In the genomic region with DNA sequence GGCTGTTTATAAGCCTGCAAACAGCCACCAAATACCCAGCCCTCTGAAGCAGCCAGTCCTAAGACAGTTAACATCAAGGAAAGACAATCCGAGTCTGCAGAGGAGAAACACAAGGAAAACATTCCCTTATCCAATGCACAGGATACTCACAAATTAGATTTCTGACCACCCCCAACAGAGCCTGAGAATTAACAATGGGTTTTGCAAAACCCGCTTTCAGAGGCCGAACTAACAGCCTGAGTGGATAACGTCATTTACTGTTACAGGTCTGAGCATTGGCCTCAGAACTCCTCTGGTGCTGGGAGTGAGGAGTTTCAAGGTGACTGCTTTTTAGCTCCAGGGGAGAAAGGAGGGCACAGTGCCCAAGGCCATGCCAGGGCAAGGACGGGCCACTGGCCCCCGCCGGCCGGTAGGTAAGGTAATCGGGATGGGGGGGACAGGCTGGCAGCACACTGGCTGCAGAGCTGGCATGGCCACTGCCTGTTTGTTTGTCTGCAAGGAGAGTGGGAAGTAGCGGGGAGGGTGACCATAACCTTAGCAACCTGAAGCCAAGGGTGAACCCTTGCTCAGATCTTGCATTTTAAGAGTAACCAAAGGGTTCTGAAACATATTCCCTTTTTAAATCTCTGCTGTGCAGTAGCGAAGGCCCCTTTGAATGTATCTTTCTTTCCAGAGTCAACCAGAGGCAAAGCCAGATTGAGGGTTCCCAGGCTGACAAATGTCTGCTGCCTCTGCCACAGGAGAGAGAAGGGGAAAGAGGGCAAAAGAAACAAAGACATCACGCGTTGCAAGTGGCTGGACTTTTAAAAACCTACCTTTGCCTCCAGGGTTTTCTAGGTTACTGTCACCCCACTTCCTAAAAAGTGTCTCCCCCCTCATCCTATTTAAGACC, we compare ENCODE assay signal across 8 cellular contexts. TPM values are rescaled to one million over a fixed set of nuclear protein-coding genes. Genes with fewer than 3 reads are reported as not detected.
DNase-seq lines count a peak whose midpoint lies in the region; ATAC-seq and TF ChIP-seq lines count a peak whose summit lies in the region.

No MANE protein-coding gene starts in this region.

- H2AFZ ChIP-seq in fibroblast of lung (ENCODE audit: low read length): no peak overlapping the region

- 20% methylated on average over 13 of the region's 13 CpGs for WGBS in prostate gland

- TF ChIP-seq POLR2A in prostate gland (IDR thresholded peaks at IDR 0.05): peak; percentile 7

- peak overlapping the region; percentile 58 for H3K4me2 ChIP-seq in fibroblast of lung (ENCODE audit: extremely low read depth, insufficient read depth, low read length)

- intact Hi-C loops in prostate gland (cut with DNase I): no loop called here

- peaks cover 15% of the 10 kb centered on the region for H3K36me3 ChIP-seq in HAP-1 (replicated peaks)
- H3K36me3 ChIP-seq in fibroblast of lung (ENCODE audit: control insufficient read depth, insufficient read depth, low read length): no peaks in the 10 kb centered on the region
- H3K36me3 ChIP-seq in prostate gland: no peaks in the 10 kb centered on the region

- H3K4me1 ChIP-seq in HAP-1: peaks cover 88% of the 10 kb centered on the region
- peaks cover 57% of the 10 kb centered on the region for H3K4me1 ChIP-seq in fibroblast of lung (ENCODE audit: control insufficient read depth, extremely low read depth, insufficient read depth, low read length)
- peaks cover 48% of the 10 kb centered on the region for H3K4me1 ChIP-seq in prostate gland (replicated peaks)

- H4K20me1 ChIP-seq in fibroblast of lung (ENCODE audit: control insufficient read depth, extremely low read depth, insufficient read depth, low read length): no peaks in the 10 kb centered on the region

- H3K27ac ChIP-seq in RWPE1: peak overlapping the region; percentile 97
- H3K27ac ChIP-seq in fibroblast of lung (ENCODE audit: insufficient read depth, low read length): peak overlapping the region; percentile 30
- peak overlapping the region; percentile 99 for H3K27ac ChIP-seq in prostate gland

- H3K4me3 ChIP-seq in HAP-1 (peak overlapping the region; percentile 14), fibroblast of lung (replicated peaks in 1 of 4; ENCODE audit: control extremely low read depth in 1 of 4, insufficient read depth in 1 of 4, low read depth in 3 of 4, low read length in 4 of 4) (peak overlapping the region in 2 of 4 experiments; percentile 27 to 78), prostate gland (peak overlapping the region in 1 of 2 donors; percentile 15)

- H3K27me3 ChIP-seq in HAP-1 (ENCODE audit: low read depth) (no peaks in the 10 kb centered on the region), fibroblast of lung (ENCODE audit: control insufficient read depth, insufficient read depth, low read length) (no peaks in the 10 kb centered on the region), prostate gland (replicated peaks; ENCODE audit: insufficient read depth) (no peaks in the 10 kb centered on the region)

- POLR2A ChIA-PET in RWPE1 (lab: Yijun Ruan, JAX; ENCODE audit: low non-redundant PET) (interaction anchor here (1.2 kb wide), 1 partner anchor 29 kb away, joined by 3 read pairs; no protein-coding TSS in a partner anchor), HEK293T (lab: Yijun Ruan, JAX) (interaction anchor here (2.2 kb wide), 1 partner anchor 9 kb away, joined by 7 read pairs; no protein-coding TSS in a partner anchor)

- peaks cover 67% of the 10 kb centered on the region for H3K79me2 ChIP-seq in fibroblast of lung (ENCODE audit: control insufficient read depth, insufficient read depth, low read length)

- CTCF ChIA-PET in RWPE1 (lab: Yijun Ruan, JAX) (interaction anchor here (0.6 to 2.6 kb wide), 6 partner anchors 14 to 1170 kb away, joined by 3 to 13 read pairs (median 3); no protein-coding TSS in a partner anchor), HEK293T (lab: Yijun Ruan, JAX) (interaction anchor here (0.6 kb wide), 1 partner anchor 12 kb away, joined by 4 read pairs; no protein-coding TSS in a partner anchor)

- in situ Hi-C loops in HAP-1 (cut with MboI; ENCODE audit: low sequenced_read_pairs): no loop called here
- in situ Hi-C loops in KBM-7 (cut with MboI; ENCODE audit: low pct_unique_long_range_greater_than_20kb, low sequenced_read_pairs): no loop called here

- no peak for TF ChIP-seq CTCF in RWPE1 (conservative IDR thresholded peaks at IDR 0.05; ENCODE audit: low read depth)
- TF ChIP-seq CTCF in fibroblast of lung (conservative IDR thresholded peaks at IDR 0.05 in 1 of 2, IDR thresholded peaks at IDR 0.05 in 1 of 2; ENCODE audit: low read depth in 1 of 2, low read length in 2 of 2): no peak
- no peak for TF ChIP-seq CTCF in prostate gland (IDR thresholded peaks at IDR 0.05)

- H3K9ac ChIP-seq in fibroblast of lung (ENCODE audit: insufficient read depth, low read length): no peak overlapping the region

- no peak for ATAC-seq in HG03521 (IDR thresholded peaks at IDR 0.05; ENCODE audit: unreplicated experiment)

- H3K9me3 ChIP-seq in HAP-1: no peaks in the 10 kb centered on the region
- no peaks in the 10 kb centered on the region for H3K9me3 ChIP-seq in fibroblast of lung (ENCODE audit: control insufficient read depth, insufficient read depth, low read depth, low read length)
- H3K9me3 ChIP-seq in prostate gland: no peaks in the 10 kb centered on the region

- peak; percentile 46 to 50 for DNase-seq in HAP-1 (ENCODE audit: low spot score in 2 of 2)
- DNase-seq in RWPE1 (ENCODE audit: low spot score): no peak
- DNase-seq in fibroblast of lung (ENCODE audit: low read depth in 2 of 2): peak in 1 of 2 donors; percentile 70
- DNase-seq in prostate gland (ENCODE audit: low spot score): no peak
- DNase-seq in KBM-7: no peak
- DNase-seq in foreskin melanocyte: no peak
- no peak for DNase-seq in HEK293T (ENCODE audit: extremely low spot score)

TF ChIP-seq in HEK293T, 16 proteins besides CTCF, POLR2A, EP300 and RAD21:
- TF ChIP-seq HDGF (IDR thresholded peaks at IDR 0.05; ENCODE audit: borderline replicate concordance) (no peak), SUZ12 (IDR thresholded peaks at IDR 0.05) (no peak), FOXA1 (IDR thresholded peaks at IDR 0.05) (no peak), LEF1 (IDR thresholded peaks at IDR 0.05; ENCODE audit: borderline replicate concordance) (no peak), ARNT (IDR thresholded peaks at IDR 0.05) (no peak), ZNF384 (IDR thresholded peaks at IDR 0.05) (no peak), CTBP1 (IDR thresholded peaks at IDR 0.05; ENCODE audit: borderline replicate concordance) (no peak), ELF4 (IDR thresholded peaks at IDR 0.05) (no peak)

RNA-seq across cellular contexts. Expression of gene ZMYND8, which starts 3.9 kb away (rescaled TPM):
- 7.4 and 13.0 TPM in 2 replicates for total RNA-seq in fibroblast of lung
- 12.6 and 17.6 TPM in 2 replicates for polyA plus RNA-seq in fibroblast of lung
- 12.3 and 14.2 TPM in 2 replicates for polyA plus RNA-seq in fibroblast of lung (2012)
- polyA minus RNA-seq in fibroblast of lung (ENCODE audit: low replicate concordance): 8.4 and 14.3 TPM in 2 replicates
- 10 to 100 TPM; 19.9 to 70.9 TPM for total RNA-seq in prostate gland

Comparison
In these comparisons a context has a peak if more than half of its experiments do, and no peak if none do; other contexts are left out.
1. DNase-seq: peak in HAP-1 (2 of 2); none in RWPE1 (single experiment), prostate gland (single experiment), KBM-7 (single experiment), foreskin melanocyte (single experiment) and HEK293T (single experiment).
2. H3K27ac ChIP-seq: peak in every context shown above with its lines; median percentile 99 in prostate gland; 97 in RWPE1; 30 in fibroblast of lung.